Comparison of ENCODE assay signal across 8 cellular contexts in genomic region chr15:77875066-77875721, GRCh38.
A peak's percentile ranks its signal among the peaks of the same experiment; 100 is the strongest.
DNase-seq lines count a peak whose midpoint lies in the region; ATAC-seq and TF ChIP-seq lines count a peak whose summit lies in the region.
"Not testable (repeated sequence)": the region's sequence is repeated elsewhere in the genome, so short reads cannot be mapped to it uniquely, and the experiment has no call there.

No MANE protein-coding gene starts in this region.

- not testable (repeated sequence) for H3K36me3 Mint-ChIP-seq in activated naive CD4-positive, alpha-beta T cell treated with anti-CD3 and anti-CD28 coated beads for 36 hours (ENCODE audit: low read depth)

- H3K27me3 Mint-ChIP-seq in activated naive CD4-positive, alpha-beta T cell treated with anti-CD3 and anti-CD28 coated beads for 36 hours (ENCODE audit: low read depth), result not testable (repeated sequence)

- H2AFZ ChIP-seq in fibroblast of lung (ENCODE audit: low read length), result not testable (repeated sequence)

- not testable (repeated sequence) for H4K20me1 ChIP-seq in fibroblast of lung (ENCODE audit: control insufficient read depth, extremely low read depth, insufficient read depth, low read length)

- CTCF ChIA-PET in activated naive CD4-positive, alpha-beta T cell treated with anti-CD3 and anti-CD28 coated beads for 36 hours (lab: Charles Lee), result interaction anchor here (0.5 to 0.9 kb wide), 3 partner anchors 346 to 1818 kb away, joined by 3 to 5 read pairs (median 4); no protein-coding TSS in a partner anchor

- not testable (repeated sequence) for H3K4me3 ChIP-seq in SK-N-MC; fibroblast of lung (replicated peaks in 1 of 4; ENCODE audit: control extremely low read depth in 1 of 4, insufficient read depth in 1 of 4, low read depth in 3 of 4, low read length in 4 of 4); lower lobe of right lung

- H3K36me3 ChIP-seq in SK-N-MC (ENCODE audit: insufficient read depth, low read length); fibroblast of lung (ENCODE audit: control insufficient read depth, insufficient read depth, low read length); lower lobe of right lung: not testable (repeated sequence)

- H3K4me1 Mint-ChIP-seq in activated naive CD4-positive, alpha-beta T cell treated with anti-CD3 and anti-CD28 coated beads for 36 hours (ENCODE audit: low read depth), result not testable (repeated sequence)

- not testable (repeated sequence) for H3K9me3 Mint-ChIP-seq in activated naive CD4-positive, alpha-beta T cell treated with anti-CD3 and anti-CD28 coated beads for 36 hours

- H3K27me3 ChIP-seq in fibroblast of lung (ENCODE audit: control insufficient read depth, insufficient read depth, low read length); lower lobe of right lung (ENCODE audit: low read depth): not testable (repeated sequence)

- DNase-seq in AML-193 (lab: John Stamatoyannopoulos, UW) (peak; percentile 15 to 25), GM19238 (ENCODE audit: insufficient read length, low spot score) (peak; percentile 40), NCI-H1930 (lab: John Stamatoyannopoulos, UW) (peak; percentile 6 to 9), SK-N-MC (ENCODE audit: low read depth, low spot score) (peak; percentile 26), fibroblast of lung (ENCODE audit: low read depth in 2 of 2) (peak; percentile 45 to 46)
- peak; percentile 59 for DNase-seq in activated naive CD4-positive, alpha-beta T cell treated with anti-CD3 and anti-CD28 coated beads for 36 hours
- DNase-seq in lower lobe of right lung, result not testable (repeated sequence)
- peak; percentile 36 for DNase-seq in stimulated activated CD4-positive, alpha-beta T cell treated with anti-CD3 and anti-CD28 coated beads, Interleukin-1b, Interleukin-23, amount 100 ng/mL, for 48 hours

- intact Hi-C loops in activated naive CD4-positive, alpha-beta T cell treated with anti-CD3 and anti-CD28 coated beads for 36 hours (cut with micrococcal nuclease), result loop anchor here (1.0 kb wide), 1 partner anchor 242 kb away; no protein-coding TSS in a partner anchor
- intact Hi-C loops in lower lobe of right lung (cut with DNase I), result not testable (repeated sequence)

- H3K27ac Mint-ChIP-seq in activated naive CD4-positive, alpha-beta T cell treated with anti-CD3 and anti-CD28 coated beads for 36 hours, result not testable (repeated sequence)

- not testable (repeated sequence) for H3K79me2 ChIP-seq in fibroblast of lung (ENCODE audit: control insufficient read depth, insufficient read depth, low read length)

- H3K27ac ChIP-seq in SK-N-MC; fibroblast of lung (ENCODE audit: insufficient read depth, low read length); lower lobe of right lung: not testable (repeated sequence)

- H3K4me1 ChIP-seq in fibroblast of lung (ENCODE audit: control insufficient read depth, extremely low read depth, insufficient read depth, low read length); lower lobe of right lung: not testable (repeated sequence)

- not testable (repeated sequence) for H3K4me2 ChIP-seq in fibroblast of lung (ENCODE audit: extremely low read depth, insufficient read depth, low read length)

- not testable (repeated sequence) for H3K9ac ChIP-seq in SK-N-MC (ENCODE audit: insufficient read length); fibroblast of lung (ENCODE audit: insufficient read depth, low read length)

- peak; percentile 43 to 48 for ATAC-seq in lower lobe of right lung

- TF ChIP-seq CTCF in fibroblast of lung (conservative IDR thresholded peaks at IDR 0.05 in 1 of 2, IDR thresholded peaks at IDR 0.05 in 1 of 2; ENCODE audit: low read depth in 1 of 2, low read length in 2 of 2) (peak; percentile 32 to 56), lower lobe of right lung (IDR thresholded peaks at IDR 0.05) (peak; percentile 51)

- not testable (repeated sequence) for H3K4me3 Mint-ChIP-seq in activated naive CD4-positive, alpha-beta T cell treated with anti-CD3 and anti-CD28 coated beads for 36 hours

- not testable (repeated sequence) for H3K9me3 ChIP-seq in SK-N-MC (ENCODE audit: low read depth, low read length); fibroblast of lung (ENCODE audit: control insufficient read depth, insufficient read depth, low read depth, low read length); lower lobe of right lung
